Comparison of ENCODE assay signal across 8 cellular contexts in genomic region chr3:45938858-45939257, GRCh38. TPM values are rescaled to one million over a fixed set of nuclear protein-coding genes. Genes with fewer than 3 reads are reported as not detected.
DNase-seq lines count a peak whose midpoint lies in the region; ATAC-seq and TF ChIP-seq lines count a peak whose summit lies in the region.

No MANE protein-coding gene starts in this region.

- no peak overlapping the region for H3K4me3 Mint-ChIP-seq in T-helper 17 cell

- peak overlapping the region; percentile 84 for H3K27ac Mint-ChIP-seq in T-helper 17 cell

- peaks cover 38% of the 10 kb centered on the region for H3K4me1 Mint-ChIP-seq in T-helper 17 cell

- ATAC-seq in GM21529 (IDR thresholded peaks at IDR 0.05; ENCODE audit: unreplicated experiment) (peak; percentile 67), T-helper 17 cell (peak; percentile 73), GM18858 (IDR thresholded peaks at IDR 0.05; ENCODE audit: unreplicated experiment) (no peak)

- H3K9me3 ChIP-seq in T-helper 17 cell (ENCODE audit: control insufficient read depth, low read length, poor library complexity, severe bottlenecking) (no peaks in the 10 kb centered on the region), left ventricle myocardium inferior (replicated peaks) (no peaks in the 10 kb centered on the region)

- no peak overlapping the region for H3K4me3 ChIP-seq in left ventricle myocardium inferior

- H3K4me1 ChIP-seq in left ventricle myocardium inferior = peaks cover 63% of the 10 kb centered on the region

- H3K27ac ChIP-seq in left ventricle myocardium inferior (replicated peaks) = peak overlapping the region; percentile 14

- intact Hi-C loops in left ventricle myocardium inferior (cut with micrococcal nuclease) = loop anchor here (2.0 kb wide), 1 partner anchor 140 kb away; no protein-coding TSS in a partner anchor

- H3K36me3 ChIP-seq in left ventricle myocardium inferior = peaks cover 39% of the 10 kb centered on the region

- DNase-seq in AG08395 (ENCODE audit: low spot score) (peak; percentile 82), NCI-H187 (lab: John Stamatoyannopoulos, UW) (peak; percentile 12 to 42), T-helper 17 cell (peak; percentile 59 to 77 (median 64)), amniotic stem cell (lab: John Stamatoyannopoulos, UW) (peak; percentile 64), left ventricle myocardium inferior (peak; percentile 73), renal cortical epithelial cell (ENCODE audit: low read depth) (peak; percentile 84)

- peaks cover 13% of the 10 kb centered on the region for H3K36me3 Mint-ChIP-seq in T-helper 17 cell (ENCODE audit: low read depth)

- no peaks in the 10 kb centered on the region for H3K27me3 Mint-ChIP-seq in T-helper 17 cell

- peak; percentile 93 for TF ChIP-seq CTCF in left ventricle myocardium inferior (IDR thresholded peaks at IDR 0.05; ENCODE audit: borderline replicate concordance)

- no peaks in the 10 kb centered on the region for H3K27me3 ChIP-seq in left ventricle myocardium inferior (ENCODE audit: low read depth)

RNA-seq across cellular contexts. Expression of gene CXCR6, which starts 4.4 kb away (rescaled TPM):
- total RNA-seq in T-helper 17 cell (1 to 10 TPM; 2.0 to 4.4 TPM), left ventricle myocardium inferior (0.33 TPM), renal cortical epithelial cell (not detected in 2 replicates)

RNA-seq across cellular contexts. Expression of gene CCR9, which starts 52.5 kb away (rescaled TPM):
- total RNA-seq in T-helper 17 cell (1 to 10 TPM; 4.0 to 4.7 TPM), left ventricle myocardium inferior (not detected), renal cortical epithelial cell (0.35 TPM in 1 of 2 replicates, not detected in the other)

RNA-seq across cellular contexts. Expression of gene FYCO1, which starts 56.8 kb away (rescaled TPM):
- total RNA-seq in T-helper 17 cell = 10 to 100 TPM; 27.3 to 32.6 TPM
- total RNA-seq in left ventricle myocardium inferior = 121 TPM
- total RNA-seq in renal cortical epithelial cell = 11.1 and 46.2 TPM in 2 replicates

Comparison
In these comparisons a context has a peak if more than half of its experiments do, and no peak if none do; other contexts are left out.
1. DNase-seq: peak in every context shown above with its lines; median percentile 84 in renal cortical epithelial cell; 82 in AG08395; 73 in left ventricle myocardium inferior; 64 in T-helper 17 cell; 64 in amniotic stem cell; 27 in NCI-H187.